Comparison of ENCODE assay signal across 14 cellular contexts in the genomic region with DNA sequence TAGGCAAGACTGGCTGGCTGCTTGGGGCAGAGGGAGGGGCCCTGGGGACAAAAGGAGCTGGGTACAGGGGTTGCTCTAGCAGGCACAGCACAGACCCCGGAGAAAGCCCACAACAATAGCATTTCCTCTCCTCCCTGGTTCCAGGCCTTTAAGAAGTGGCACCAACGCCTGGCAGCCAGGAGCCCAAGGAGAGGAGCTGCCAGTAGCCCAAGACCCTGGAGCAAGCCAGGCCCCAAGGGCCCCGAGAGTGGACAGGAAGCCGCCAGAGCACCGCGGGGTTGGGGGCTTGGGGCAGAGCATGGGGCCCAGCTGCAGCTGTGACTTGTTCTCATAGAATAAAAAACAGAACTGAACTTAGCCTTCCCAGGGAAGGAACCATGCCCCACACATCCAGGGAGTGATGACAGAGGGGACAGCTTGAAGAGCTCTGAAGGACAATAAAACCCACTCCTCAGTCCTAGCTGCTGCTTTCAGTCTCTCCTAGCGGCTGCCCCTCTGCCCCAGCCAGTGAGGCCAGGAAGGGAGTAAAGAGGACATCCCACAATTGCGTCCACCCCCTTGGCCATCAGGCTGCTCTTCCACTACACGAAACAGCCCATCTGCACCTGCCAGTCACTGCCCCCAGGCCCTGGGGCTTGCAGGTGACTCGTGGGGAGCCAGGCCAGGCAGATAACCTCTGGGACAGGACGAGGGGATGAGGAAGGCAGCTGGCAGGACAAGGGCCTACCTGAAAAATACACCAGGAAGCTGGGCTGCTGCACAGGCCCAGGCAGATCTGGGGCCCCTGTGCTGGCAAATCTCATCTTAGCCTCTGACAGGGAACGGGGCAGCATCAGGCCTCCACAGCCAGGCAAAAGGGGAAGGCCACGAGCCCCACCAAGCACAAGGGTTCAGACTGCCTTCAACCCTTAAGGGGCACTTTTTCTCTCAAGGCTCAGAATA. TPM values are rescaled to one million over a fixed set of nuclear protein-coding genes. Genes with fewer than 3 reads are reported as not detected.
DNase-seq lines count a peak whose midpoint lies in the region; ATAC-seq and TF ChIP-seq lines count a peak whose summit lies in the region.
"Had no signal": no experiment of that assay in that cellular context is flagged by ENCODE, and none has a peak within 500 bp of the region (broad histone marks: within the 10 kb centered on the region; RNA-seq: fewer than 3 reads in every experiment).

No MANE protein-coding gene starts in this region.

- H3K79me2 ChIP-seq in fibroblast of lung (ENCODE audit: control insufficient read depth, insufficient read depth, low read length) (no peaks in the 10 kb centered on the region), neural cell (replicated peaks; ENCODE audit: insufficient read depth, low read length) (no peaks in the 10 kb centered on the region)

- intact Hi-C loops in activated CD4-positive, alpha-beta memory T cell treated with anti-CD3 and anti-CD28 coated beads for 36 hours (cut with micrococcal nuclease), result no loop called here
- intact Hi-C loops in transverse colon (cut with DNase I; ENCODE audit: low total_unique reads), result no loop called here
- intact Hi-C loops in activated CD4-positive, alpha-beta T cell treated with anti-CD3 and anti-CD28 coated beads for 36 hours (cut with DNase I, micrococcal nuclease), result loop anchor here in 1 of 2 experiments (5.0 kb wide), 1 partner anchor 103 kb away; no protein-coding TSS in a partner anchor

- H3K4me1 ChIP-seq in fibroblast of lung (ENCODE audit: control insufficient read depth, extremely low read depth, insufficient read depth, low read length) (peaks cover 37% of the 10 kb centered on the region), transverse colon (peaks cover 48 to 66% (median 56%) of the 10 kb centered on the region in 4 donors)

- in situ Hi-C loops in transverse colon (cut with MboI; ENCODE audit: low pct_ligation_motif_present in 1 of 4, low pct_unique_long_range_greater_than_20kb in 1 of 4, low sequenced_read_pairs in 3 of 4), result no loop called here

- H3K36me3 ChIP-seq in fibroblast of lung (ENCODE audit: control insufficient read depth, insufficient read depth, low read length) (peaks cover 36% of the 10 kb centered on the region), neural cell (ENCODE audit: insufficient read depth, low read length) (no peaks in the 10 kb centered on the region), transverse colon (peaks cover 0 to 7% (median 2%) of the 10 kb centered on the region in 4 donors)

- POLR2A ChIA-PET in activated CD4-positive, alpha-beta memory T cell treated with anti-CD3 and anti-CD28 coated beads for 36 hours (lab: Charles Lee), result interaction anchor here (1.0 kb wide), 1 partner anchor 14 kb away, joined by 3 read pairs; no protein-coding TSS in a partner anchor
- POLR2A ChIA-PET in activated CD4-positive, alpha-beta memory T cell treated with anti-CD3 and anti-CD28 coated beads, Interleukin-2, amount 10 ng/mL, durations not matched to agents 7 days and 5 days (lab: Charles Lee), result interaction anchor here (1.9 kb wide), 1 partner anchor 118 kb away, joined by 8 read pairs; no protein-coding TSS in a partner anchor
- POLR2A ChIA-PET in activated CD4-positive, alpha-beta T cell treated with anti-CD3 and anti-CD28 coated beads for 36 hours (lab: Charles Lee), result interaction anchor here (0.6 to 1.1 kb wide), 2 partner anchors 14 to 325 kb away, joined by 3 read pairs; no protein-coding TSS in a partner anchor

- H3K4me3 ChIP-seq in fibroblast of lung (replicated peaks in 1 of 4; ENCODE audit: control extremely low read depth in 1 of 4, insufficient read depth in 1 of 4, low read depth in 3 of 4, low read length in 4 of 4), result no peak overlapping the region
- H3K4me3 ChIP-seq in neural cell (ENCODE audit: low read length), result no peak overlapping the region
- no peak overlapping the region for H3K4me3 ChIP-seq in transverse colon

- H3K27ac ChIP-seq in fibroblast of lung (ENCODE audit: insufficient read depth, low read length), result peak overlapping the region; percentile 96
- no peak overlapping the region for H3K27ac ChIP-seq in neural cell (ENCODE audit: low read length)
- peak overlapping the region; percentile 82 to 92 (median 84) for H3K27ac ChIP-seq in transverse colon

- no peaks in the 10 kb centered on the region for H4K20me1 ChIP-seq in fibroblast of lung (ENCODE audit: control insufficient read depth, extremely low read depth, insufficient read depth, low read length)
- no peaks in the 10 kb centered on the region for H4K20me1 ChIP-seq in neural cell (ENCODE audit: insufficient read depth)

- WGBS in transverse colon (ENCODE audit: low coverage in 1 of 2), 2 donors, result 79 to 83% methylated on average over 1 to 13 of the region's 13 CpGs

- peaks cover 3% of the 10 kb centered on the region for H3K36me3 Mint-ChIP-seq in activated CD4-positive, alpha-beta memory T cell treated with anti-CD3 and anti-CD28 coated beads for 36 hours
- peaks cover 14% of the 10 kb centered on the region for H3K36me3 Mint-ChIP-seq in activated CD4-positive, alpha-beta memory T cell treated with anti-CD3 and anti-CD28 coated beads, Interleukin-2, amount 10 ng/mL, durations not matched to agents 7 days and 5 days (ENCODE audit: low read depth)
- H3K36me3 Mint-ChIP-seq in activated CD4-positive, alpha-beta T cell treated with anti-CD3 and anti-CD28 coated beads for 36 hours (ENCODE audit: low read depth), result peaks cover 2% of the 10 kb centered on the region

- DNase-seq in activated CD4-positive, alpha-beta memory T cell treated with anti-CD3 and anti-CD28 coated beads for 36 hours, result no peak
- DNase-seq in activated CD4-positive, alpha-beta memory T cell treated with anti-CD3 and anti-CD28 coated beads, Interleukin-2, amount 10 ng/mL, durations not matched to agents 7 days and 5 days, result no peak
- no peak for DNase-seq in fibroblast of lung (ENCODE audit: low read depth in 2 of 2)
- DNase-seq in transverse colon, result no peak
- DNase-seq in GM19238 (ENCODE audit: insufficient read length, low spot score), result no peak
- no peak for DNase-seq in activated CD4-positive, alpha-beta T cell treated with anti-CD3 and anti-CD28 coated beads for 36 hours
- no peak for DNase-seq in superior temporal gyrus (ENCODE audit: extremely low spot score)
- DNase-seq: 8988T; DMS 273 treated with DMSO at 0.1 percent for 48 hours; mesendoderm; NCI-H1436 treated with DMSO at 0.1 percent for 48 hours; stimulated activated naive CD8-positive, alpha-beta T cell treated with anti-CD3 and anti-CD28 coated beads, Interleukin-15, amount 100 ng/mL, for 72 hours; T-helper 1 cell had no signal

- no peaks in the 10 kb centered on the region for H3K9me3 ChIP-seq in fibroblast of lung (ENCODE audit: control insufficient read depth, insufficient read depth, low read depth, low read length)
- no peaks in the 10 kb centered on the region for H3K9me3 ChIP-seq in neural cell (ENCODE audit: low read length)
- H3K9me3 ChIP-seq in transverse colon, result no peaks in the 10 kb centered on the region

- no peak for TF ChIP-seq POLR2A in transverse colon (IDR thresholded peaks at IDR 0.05)

- no peak overlapping the region for H3K4me2 ChIP-seq in fibroblast of lung (ENCODE audit: extremely low read depth, insufficient read depth, low read length)
- no peak overlapping the region for H3K4me2 ChIP-seq in neural cell (ENCODE audit: low read length)

- H3K27ac Mint-ChIP-seq in activated CD4-positive, alpha-beta memory T cell treated with anti-CD3 and anti-CD28 coated beads for 36 hours, result peak overlapping the region; percentile 42
- no peak overlapping the region for H3K27ac Mint-ChIP-seq in activated CD4-positive, alpha-beta memory T cell treated with anti-CD3 and anti-CD28 coated beads, Interleukin-2, amount 10 ng/mL, durations not matched to agents 7 days and 5 days
- H3K27ac Mint-ChIP-seq in activated CD4-positive, alpha-beta T cell treated with anti-CD3 and anti-CD28 coated beads for 36 hours, result no peak overlapping the region

- no peak for TF ChIP-seq EP300 in neural cell (conservative IDR thresholded peaks at IDR 0.05; ENCODE audit: poor library complexity, severe bottlenecking)
- TF ChIP-seq EP300 in transverse colon (IDR thresholded peaks at IDR 0.05; ENCODE audit: low read depth), result no peak

- H3K4me3 Mint-ChIP-seq in activated CD4-positive, alpha-beta memory T cell treated with anti-CD3 and anti-CD28 coated beads for 36 hours, result no peak overlapping the region
- no peak overlapping the region for H3K4me3 Mint-ChIP-seq in activated CD4-positive, alpha-beta memory T cell treated with anti-CD3 and anti-CD28 coated beads, Interleukin-2, amount 10 ng/mL, durations not matched to agents 7 days and 5 days
- H3K4me3 Mint-ChIP-seq in activated CD4-positive, alpha-beta T cell treated with anti-CD3 and anti-CD28 coated beads for 36 hours, result no peak overlapping the region
- H3K4me3 Mint-ChIP-seq: stimulated activated naive CD8-positive, alpha-beta T cell treated with anti-CD3 and anti-CD28 coated beads, Interleukin-15, amount 100 ng/mL, for 72 hours had no signal

- H2AFZ ChIP-seq in fibroblast of lung (ENCODE audit: low read length), result no peak overlapping the region
- no peak overlapping the region for H2AFZ ChIP-seq in neural cell (ENCODE audit: low read depth, low read length)

- no peaks in the 10 kb centered on the region for H3F3A ChIP-seq in neural cell (ENCODE audit: insufficient read depth, low read length, poor library complexity, severe bottlenecking)

- no peak for TF ChIP-seq RAD21 in neural cell (conservative IDR thresholded peaks at IDR 0.05)

- no peaks in the 10 kb centered on the region for H3K4me1 Mint-ChIP-seq in activated CD4-positive, alpha-beta memory T cell treated with anti-CD3 and anti-CD28 coated beads for 36 hours (ENCODE audit: low read depth)
- peaks cover 2% of the 10 kb centered on the region for H3K4me1 Mint-ChIP-seq in activated CD4-positive, alpha-beta memory T cell treated with anti-CD3 and anti-CD28 coated beads, Interleukin-2, amount 10 ng/mL, durations not matched to agents 7 days and 5 days
- peaks cover 5% of the 10 kb centered on the region for H3K4me1 Mint-ChIP-seq in activated CD4-positive, alpha-beta T cell treated with anti-CD3 and anti-CD28 coated beads for 36 hours

- H3K9ac ChIP-seq in fibroblast of lung (ENCODE audit: insufficient read depth, low read length) (no peak overlapping the region), neural cell (ENCODE audit: low read length) (no peak overlapping the region)

- no peaks in the 10 kb centered on the region for H3K9me3 Mint-ChIP-seq in activated CD4-positive, alpha-beta memory T cell treated with anti-CD3 and anti-CD28 coated beads for 36 hours
- H3K9me3 Mint-ChIP-seq in activated CD4-positive, alpha-beta memory T cell treated with anti-CD3 and anti-CD28 coated beads, Interleukin-2, amount 10 ng/mL, durations not matched to agents 7 days and 5 days, result no peaks in the 10 kb centered on the region
- no peaks in the 10 kb centered on the region for H3K9me3 Mint-ChIP-seq in activated CD4-positive, alpha-beta T cell treated with anti-CD3 and anti-CD28 coated beads for 36 hours (ENCODE audit: low read depth)
- H3K9me3 Mint-ChIP-seq: stimulated activated naive CD8-positive, alpha-beta T cell treated with anti-CD3 and anti-CD28 coated beads, Interleukin-15, amount 100 ng/mL, for 72 hours had no signal

- H3K27me3 ChIP-seq in fibroblast of lung (ENCODE audit: control insufficient read depth, insufficient read depth, low read length), result no peaks in the 10 kb centered on the region
- H3K27me3 ChIP-seq in neural cell (ENCODE audit: insufficient read depth, low read depth, low read length), result no peaks in the 10 kb centered on the region
- H3K27me3 ChIP-seq in transverse colon, result no peaks in the 10 kb centered on the region

- CTCF ChIA-PET in activated CD4-positive, alpha-beta memory T cell treated with anti-CD3 and anti-CD28 coated beads for 36 hours (lab: Charles Lee), result no interaction called here
- CTCF ChIA-PET in activated CD4-positive, alpha-beta memory T cell treated with anti-CD3 and anti-CD28 coated beads, Interleukin-2, amount 10 ng/mL, durations not matched to agents 7 days and 5 days (lab: Charles Lee), result no interaction called here
- CTCF ChIA-PET in activated CD4-positive, alpha-beta T cell treated with anti-CD3 and anti-CD28 coated beads for 36 hours (lab: Charles Lee), result no interaction called here

- H3K9me2 ChIP-seq in neural cell (ENCODE audit: insufficient read depth, low read length), result no peaks in the 10 kb centered on the region

- TF ChIP-seq CTCF in fibroblast of lung (conservative IDR thresholded peaks at IDR 0.05 in 1 of 2, IDR thresholded peaks at IDR 0.05 in 1 of 2; ENCODE audit: low read depth in 1 of 2, low read length in 2 of 2) (no peak), neural cell (IDR thresholded peaks at IDR 0.05; ENCODE audit: poor library complexity, severe bottlenecking) (no peak), transverse colon (IDR thresholded peaks at IDR 0.05) (no peak)

- ATAC-seq in activated CD4-positive, alpha-beta T cell treated with anti-CD3 and anti-CD28 coated beads for 36 hours, result no peak
- ATAC-seq: stimulated activated naive CD8-positive, alpha-beta T cell treated with anti-CD3 and anti-CD28 coated beads, Interleukin-15, amount 100 ng/mL, for 72 hours had no signal

- no peaks in the 10 kb centered on the region for H3K27me3 Mint-ChIP-seq in activated CD4-positive, alpha-beta memory T cell treated with anti-CD3 and anti-CD28 coated beads for 36 hours
- no peaks in the 10 kb centered on the region for H3K27me3 Mint-ChIP-seq in activated CD4-positive, alpha-beta memory T cell treated with anti-CD3 and anti-CD28 coated beads, Interleukin-2, amount 10 ng/mL, durations not matched to agents 7 days and 5 days
- H3K27me3 Mint-ChIP-seq in activated CD4-positive, alpha-beta T cell treated with anti-CD3 and anti-CD28 coated beads for 36 hours, result no peaks in the 10 kb centered on the region
- H3K27me3 Mint-ChIP-seq: stimulated activated naive CD8-positive, alpha-beta T cell treated with anti-CD3 and anti-CD28 coated beads, Interleukin-15, amount 100 ng/mL, for 72 hours had no signal

RNA-seq across cellular contexts. Expression of a gene that starts 16.4 kb away (rescaled TPM):
- total RNA-seq in activated CD4-positive, alpha-beta memory T cell treated with anti-CD3 and anti-CD28 coated beads for 36 hours, result 10 to 100 TPM; 12.8 to 13.3 TPM
- 10 to 100 TPM; 29.4 to 32.2 TPM for total RNA-seq in activated CD4-positive, alpha-beta memory T cell treated with anti-CD3 and anti-CD28 coated beads, Interleukin-2, amount 10 ng/mL, durations not matched to agents 7 days and 5 days
- total RNA-seq in fibroblast of lung, result 56.5 and 87.4 TPM in 2 replicates
- polyA plus RNA-seq in fibroblast of lung, result 13.3 and 16.3 TPM in 2 replicates
- 11.6 and 15.4 TPM in 2 replicates for polyA plus RNA-seq in fibroblast of lung (2012)
- polyA minus RNA-seq in fibroblast of lung (ENCODE audit: low replicate concordance), result 56.7 and 59.5 TPM in 2 replicates
- 21.2 and 25.8 TPM in 2 replicates for polyA plus RNA-seq in neural cell
- polyA minus RNA-seq in neural cell, result 57.5 and 59.6 TPM in 2 replicates
- 100 to 1,000 TPM in 1 of 4 donors, 10 to 100 TPM in 3; 42.8 to 141 (median 48.3) TPM for total RNA-seq in transverse colon
- total RNA-seq in activated CD4-positive, alpha-beta T cell treated with anti-CD3 and anti-CD28 coated beads for 36 hours, result 10 to 100 TPM; 11.2 to 11.6 TPM

RNA-seq across cellular contexts. Expression of a gene that starts 16.6 kb away (rescaled TPM):
- total RNA-seq in activated CD4-positive, alpha-beta memory T cell treated with anti-CD3 and anti-CD28 coated beads for 36 hours, result 10 to 100 TPM; 11.3 to 11.6 TPM
- 10 to 100 TPM; 18.8 to 19.5 TPM for total RNA-seq in activated CD4-positive, alpha-beta memory T cell treated with anti-CD3 and anti-CD28 coated beads, Interleukin-2, amount 10 ng/mL, durations not matched to agents 7 days and 5 days
- total RNA-seq in fibroblast of lung (10.3 and 19.3 TPM in 2 replicates), transverse colon (100 to 1,000 TPM in 1 of 4 donors, 10 to 100 TPM in 3; 14.0 to 184 (median 30.7) TPM)
- polyA plus RNA-seq in fibroblast of lung (13.8 and 15.3 TPM in 2 replicates), neural cell (12.5 and 15.6 TPM in 2 replicates)
- polyA plus RNA-seq in fibroblast of lung (2012), result 11.1 and 12.9 TPM in 2 replicates
- polyA minus RNA-seq in fibroblast of lung (ENCODE audit: low replicate concordance) (18.6 and 24.6 TPM in 2 replicates), neural cell (20.9 and 21.3 TPM in 2 replicates)
- total RNA-seq in activated CD4-positive, alpha-beta T cell treated with anti-CD3 and anti-CD28 coated beads for 36 hours, result 1 to 10 TPM; 9.4 to 9.5 TPM

RNA-seq across cellular contexts. Expression of a gene that starts 27.4 kb away (rescaled TPM):
- total RNA-seq in activated CD4-positive, alpha-beta memory T cell treated with anti-CD3 and anti-CD28 coated beads for 36 hours, result not detected
- under 1 TPM in 1 of 2 experiments, not detected in 1; 0.25 TPM for total RNA-seq in activated CD4-positive, alpha-beta memory T cell treated with anti-CD3 and anti-CD28 coated beads, Interleukin-2, amount 10 ng/mL, durations not matched to agents 7 days and 5 days
- 0.99 and 1.3 TPM in 2 replicates for total RNA-seq in fibroblast of lung
- polyA plus RNA-seq in fibroblast of lung, result 0.28 and 0.39 TPM in 2 replicates
- polyA plus RNA-seq in fibroblast of lung (2012), result 0.38 and 1.5 TPM in 2 replicates
- 0.47 and 0.48 TPM in 2 replicates for polyA minus RNA-seq in fibroblast of lung (ENCODE audit: low replicate concordance)
- not detected in 2 replicates for polyA plus RNA-seq in neural cell
- not detected in 2 replicates for polyA minus RNA-seq in neural cell
- total RNA-seq in transverse colon, result under 1 TPM in 1 of 4 donors, not detected in 3; 0.48 TPM
- not detected for total RNA-seq in activated CD4-positive, alpha-beta T cell treated with anti-CD3 and anti-CD28 coated beads for 36 hours

RNA-seq across cellular contexts. Expression of a gene that starts 53.5 kb away (rescaled TPM):
- total RNA-seq in activated CD4-positive, alpha-beta memory T cell treated with anti-CD3 and anti-CD28 coated beads for 36 hours, result 10 to 100 TPM; 16.5 to 18.0 TPM
- 10 to 100 TPM; 52.7 to 57.3 TPM for total RNA-seq in activated CD4-positive, alpha-beta memory T cell treated with anti-CD3 and anti-CD28 coated beads, Interleukin-2, amount 10 ng/mL, durations not matched to agents 7 days and 5 days
- total RNA-seq in fibroblast of lung (47.3 and 58.8 TPM in 2 replicates), transverse colon (10 to 100 TPM in 3 of 4 donors, 1 to 10 TPM in 1; 1.2 to 27.0 (median 22.7) TPM)
- polyA plus RNA-seq in fibroblast of lung (21.0 and 25.5 TPM in 2 replicates), neural cell (4.4 and 5.7 TPM in 2 replicates)
- 39.2 and 41.6 TPM in 2 replicates for polyA plus RNA-seq in fibroblast of lung (2012)
- polyA minus RNA-seq in fibroblast of lung (ENCODE audit: low replicate concordance) (50.2 and 57.2 TPM in 2 replicates), neural cell (2.2 and 3.4 TPM in 2 replicates)
- 10 to 100 TPM; 13.2 to 13.3 TPM for total RNA-seq in activated CD4-positive, alpha-beta T cell treated with anti-CD3 and anti-CD28 coated beads for 36 hours

RNA-seq across cellular contexts. Expression of a gene that starts 58.2 kb away (rescaled TPM):
- total RNA-seq in activated CD4-positive, alpha-beta memory T cell treated with anti-CD3 and anti-CD28 coated beads for 36 hours, result not detected
- total RNA-seq in activated CD4-positive, alpha-beta memory T cell treated with anti-CD3 and anti-CD28 coated beads, Interleukin-2, amount 10 ng/mL, durations not matched to agents 7 days and 5 days, result not detected
- total RNA-seq in fibroblast of lung (not detected in 2 replicates), transverse colon (not detected)
- polyA plus RNA-seq in fibroblast of lung (not detected in 2 replicates), neural cell (not detected in 2 replicates)
- 0.17 and 0.25 TPM in 2 replicates for polyA plus RNA-seq in fibroblast of lung (2012)
- polyA minus RNA-seq in fibroblast of lung (ENCODE audit: low replicate concordance) (not detected in 2 replicates), neural cell (not detected in 2 replicates)
- total RNA-seq in activated CD4-positive, alpha-beta T cell treated with anti-CD3 and anti-CD28 coated beads for 36 hours, result not detected
